In the genomic region with DNA sequence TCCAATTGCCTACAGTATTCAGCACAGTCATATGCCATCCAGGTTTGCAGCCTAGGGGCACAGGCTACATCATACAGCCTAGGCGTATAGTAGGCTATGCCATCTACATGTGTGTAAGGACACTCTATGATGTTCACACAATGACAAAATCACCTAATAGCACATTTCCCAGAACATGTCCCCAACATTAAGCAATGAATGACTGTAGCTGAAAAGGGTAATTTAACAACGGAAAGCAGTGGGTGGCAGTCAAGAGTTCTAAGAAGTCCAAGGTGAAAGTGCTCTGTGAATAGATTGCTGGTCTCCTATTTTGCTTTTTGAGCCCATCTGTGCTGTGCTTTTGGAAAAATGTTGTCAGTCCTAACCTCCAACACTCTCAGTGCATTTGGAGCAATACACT, we compare ENCODE assay signal across 13 cellular contexts.
DNase-seq lines count a peak whose midpoint lies in the region; ATAC-seq and TF ChIP-seq lines count a peak whose summit lies in the region.
"Had no signal": no experiment of that assay in that cellular context is flagged by ENCODE, and none has a peak within 500 bp of the region (broad histone marks: within the 10 kb centered on the region; RNA-seq: fewer than 3 reads in every experiment).

No MANE protein-coding gene starts in this region.

- peaks cover 8 to 10% of the 10 kb centered on the region in 2 donors for H3K4me1 Mint-ChIP-seq in natural killer cell treated with Interleukin-12 subunit alpha and Interleukin-12 subunit beta and Interleukin-15 and Interleukin-18, amount 100 ng/mL, for 72 hours (ENCODE audit: low read depth in 2 of 2)
- peaks cover 8 to 9% of the 10 kb centered on the region in 2 donors for H3K4me1 Mint-ChIP-seq in natural killer cell
- peaks cover 17% of the 10 kb centered on the region for H3K4me1 Mint-ChIP-seq in activated naive CD8-positive, alpha-beta T cell treated with anti-CD3 and anti-CD28 coated beads for 36 hours
- H3K4me1 Mint-ChIP-seq: endodermal cell had no signal

- H4K20me1 ChIP-seq in IMR-90 (ENCODE audit: insufficient read depth, low read length) = no peaks in the 10 kb centered on the region

- H3K23ac ChIP-seq in IMR-90 (ENCODE audit: low read depth, low read length) = no peak overlapping the region

- TF ChIP-seq CTCF in natural killer cell (IDR thresholded peaks at IDR 0.05) = no peak
- no peak for TF ChIP-seq CTCF in IMR-90 (conservative IDR thresholded peaks at IDR 0.05; ENCODE audit: low read depth, low read length)

- no TSS peak for BruUV-seq in IMR-90 (replicated peaks; lab: Mats Ljungman, UMichigan)

- intact Hi-C loops in natural killer cell (cut with micrococcal nuclease) (no loop called here), IMR-90 (cut with micrococcal nuclease) (loop anchor here (5.0 to 10.0 kb wide), 3 partner anchors 155 to 1142 kb away; no protein-coding TSS in a partner anchor)

- ATAC-seq in natural killer cell treated with Interleukin-12 subunit alpha and Interleukin-12 subunit beta and Interleukin-15 and Interleukin-18, amount 100 ng/mL, for 72 hours = peak; percentile 57 to 74
- ATAC-seq in natural killer cell (no peak), IMR-90 (ENCODE audit: low read depth) (no peak), GM21447 (IDR thresholded peaks at IDR 0.05; ENCODE audit: unreplicated experiment) (no peak)
- ATAC-seq: GM23338 had no signal

- H3K79me1 ChIP-seq in IMR-90 (ENCODE audit: low read depth in 1 of 2, low read length in 2 of 2) = no peaks in the 10 kb centered on the region; a peak in 1 of 4 replicates

- no peak overlapping the region for H4K8ac ChIP-seq in IMR-90 (ENCODE audit: low read depth in 2 of 2, low read length in 2 of 2)

- H3K9me1 ChIP-seq in IMR-90 (ENCODE audit: insufficient read depth, low read length) = peaks cover 9% of the 10 kb centered on the region; the same call in 1 of the 2 replicates

- peaks cover 7% of the 10 kb centered on the region for H3K9me3 Mint-ChIP-seq in natural killer cell treated with Interleukin-12 subunit alpha and Interleukin-12 subunit beta and Interleukin-15 and Interleukin-18, amount 100 ng/mL, for 72 hours
- H3K9me3 Mint-ChIP-seq in natural killer cell = peaks cover 4 to 5% of the 10 kb centered on the region in 2 donors
- H3K9me3 Mint-ChIP-seq in activated naive CD8-positive, alpha-beta T cell treated with anti-CD3 and anti-CD28 coated beads for 36 hours = peaks cover 12% of the 10 kb centered on the region

- no peak for TF ChIP-seq POLR2A in IMR-90 (IDR thresholded peaks at IDR 0.05; ENCODE audit: low read depth, low read length)

- peak overlapping the region; percentile 25 to 45 for H3K27ac Mint-ChIP-seq in natural killer cell treated with Interleukin-12 subunit alpha and Interleukin-12 subunit beta and Interleukin-15 and Interleukin-18, amount 100 ng/mL, for 72 hours
- no peak overlapping the region for H3K27ac Mint-ChIP-seq in natural killer cell
- H3K27ac Mint-ChIP-seq in activated naive CD8-positive, alpha-beta T cell treated with anti-CD3 and anti-CD28 coated beads for 36 hours = peak overlapping the region; percentile 82
- H3K27ac Mint-ChIP-seq: endodermal cell, GM23338 had no signal

- peaks cover 13% of the 10 kb centered on the region for H3K36me3 Mint-ChIP-seq in natural killer cell treated with Interleukin-12 subunit alpha and Interleukin-12 subunit beta and Interleukin-15 and Interleukin-18, amount 100 ng/mL, for 72 hours
- peaks cover 10% of the 10 kb centered on the region for H3K36me3 Mint-ChIP-seq in natural killer cell
- peaks cover 8% of the 10 kb centered on the region for H3K36me3 Mint-ChIP-seq in activated naive CD8-positive, alpha-beta T cell treated with anti-CD3 and anti-CD28 coated beads for 36 hours

- in situ Hi-C loops in IMR-90 (cut with MboI; ENCODE audit: low sequenced_read_pairs) = loop anchor here (10.0 kb wide), 1 partner anchor 158 kb away; no protein-coding TSS in a partner anchor

- H3K14ac ChIP-seq in IMR-90 (replicated peaks; ENCODE audit: low read depth, low read length) = peak overlapping the region; percentile 77

- H3K27me3 Mint-ChIP-seq in natural killer cell treated with Interleukin-12 subunit alpha and Interleukin-12 subunit beta and Interleukin-15 and Interleukin-18, amount 100 ng/mL, for 72 hours = peaks cover 10 to 12% of the 10 kb centered on the region in 2 donors
- peaks cover 9 to 32% of the 10 kb centered on the region in 2 donors for H3K27me3 Mint-ChIP-seq in natural killer cell (ENCODE audit: low read depth in 2 of 2)
- H3K27me3 Mint-ChIP-seq in activated naive CD8-positive, alpha-beta T cell treated with anti-CD3 and anti-CD28 coated beads for 36 hours = peaks cover 13% of the 10 kb centered on the region

- peak overlapping the region; percentile 24 for H4K91ac ChIP-seq in IMR-90 (ENCODE audit: insufficient read depth, low read depth, low read length)

- peak overlapping the region; percentile 65 for H3K4me3 Mint-ChIP-seq in natural killer cell treated with Interleukin-12 subunit alpha and Interleukin-12 subunit beta and Interleukin-15 and Interleukin-18, amount 100 ng/mL, for 72 hours
- H3K4me3 Mint-ChIP-seq in natural killer cell = no peak overlapping the region
- no peak overlapping the region for H3K4me3 Mint-ChIP-seq in activated naive CD8-positive, alpha-beta T cell treated with anti-CD3 and anti-CD28 coated beads for 36 hours
- H3K4me3 Mint-ChIP-seq: endodermal cell, GM23338 had no signal

- H3K9me3 ChIP-seq in IMR-90 (ENCODE audit: control insufficient read depth, insufficient read depth, low read length) (peaks cover 2% of the 10 kb centered on the region; the same call in 1 of the 2 replicates), subcutaneous abdominal adipose tissue (ENCODE audit: control insufficient read depth in 5 of 5, low read length in 5 of 5) (peaks cover 0 to 11% (median 3%) of the 10 kb centered on the region in 5 donors)

- DNase-seq in natural killer cell treated with Interleukin-12 subunit alpha and Interleukin-12 subunit beta and Interleukin-15 and Interleukin-18, amount 100 ng/mL, for 72 hours (ENCODE audit: low spot score) = no peak
- DNase-seq in natural killer cell (no peak), IMR-90 (no peak), NCI-H2196 treated with DMSO at 0.1 percent for 48 hours (lab: John Stamatoyannopoulos, UW; ENCODE audit: unreplicated experiment) (no peak), NCI-H2029 treated with DMSO at 0.1 percent for 48 hours (lab: John Stamatoyannopoulos, UW) (no peak)
- peak; percentile 18 for DNase-seq in activated naive CD8-positive, alpha-beta T cell treated with anti-CD3 and anti-CD28 coated beads for 36 hours
- DNase-seq: endodermal cell, NCI-H2107 had no signal

- H3K36me3 ChIP-seq in IMR-90 (ENCODE audit: control insufficient read depth, insufficient read depth, low read length) = no peaks in the 10 kb centered on the region
- H3K36me3 ChIP-seq in subcutaneous abdominal adipose tissue (ENCODE audit: control insufficient read depth in 5 of 5, insufficient read depth in 5 of 5, low read length in 5 of 5) = no peaks in the 10 kb centered on the region

- H2AK5ac ChIP-seq in IMR-90 (ENCODE audit: low read depth, low read length) = peak overlapping the region; percentile 57; the same call in 1 of the 2 replicates

- no peak overlapping the region for H2AFZ ChIP-seq in IMR-90 (replicated peaks; ENCODE audit: low read length, poor library complexity)

- no peak overlapping the region for H3K56ac ChIP-seq in IMR-90 (ENCODE audit: extremely low read depth, insufficient read depth, low read length)

- WGBS in IMR-90 (ENCODE audit: extremely low coverage in 2 of 2, insufficient read length in 1 of 2), 2 experiments = 100% methylated on average over 1 of the region's 2 CpGs; no CpG with 5 or more reads in 1 of the 2 experiments

- H2BK5ac ChIP-seq in IMR-90 (ENCODE audit: low read depth, low read length, poor library complexity, severe bottlenecking) = no peak overlapping the region

- CTCF ChIA-PET in IMR-90 (lab: Yijun Ruan, JAX) = interaction anchor here (0.6 kb wide), 1 partner anchor 526 kb away, joined by 3 read pairs; no protein-coding TSS in a partner anchor

- no peak overlapping the region for H3K4me3 ChIP-seq in IMR-90 (ENCODE audit: insufficient read depth, low read depth, low read length)
- H3K4me3 ChIP-seq in subcutaneous abdominal adipose tissue (ENCODE audit: low read depth in 1 of 5, low read length in 5 of 5) = no peak overlapping the region
- H3K4me3 ChIP-seq: GM23338, SK-N-MC had no signal

- H4K5ac ChIP-seq in IMR-90 (ENCODE audit: low read depth, low read length) = peak overlapping the region; percentile 18; the same call in 1 of the 2 replicates

- H3K18ac ChIP-seq in IMR-90 (ENCODE audit: low read depth, low read length) = no peak overlapping the region

- H3K4me1 ChIP-seq in IMR-90 (ENCODE audit: control insufficient read depth, insufficient read depth, low read length) (peaks cover 11% of the 10 kb centered on the region), subcutaneous abdominal adipose tissue (ENCODE audit: control insufficient read depth in 5 of 5, insufficient read depth in 5 of 5, low read length in 5 of 5) (peaks cover 0 to 30% (median 21%) of the 10 kb centered on the region in 5 donors)

- TF ChIP-seq RAD21 in IMR-90 (IDR thresholded peaks at IDR 0.05; ENCODE audit: low read length) = no peak

- H3K27ac ChIP-seq in IMR-90 (ENCODE audit: insufficient read depth, low read length) = no peak overlapping the region
- H3K27ac ChIP-seq in subcutaneous abdominal adipose tissue (ENCODE audit: low read depth, low read length) = peak overlapping the region; percentile 65
- H3K27ac ChIP-seq: SK-N-MC, VCaP had no signal

- dilution Hi-C loops in IMR-90 (cut with HindIII; ENCODE audit: low sequenced_read_pairs, unreplicated experiment) = no loop called here

- H3K4ac ChIP-seq in IMR-90 (ENCODE audit: low read depth, low read length) = no peak overlapping the region

- H3K9ac ChIP-seq in IMR-90 (ENCODE audit: low read depth, low read length) (no peak overlapping the region), subcutaneous abdominal adipose tissue (ENCODE audit: low read length in 5 of 5) (no peak overlapping the region)

- no peaks in the 10 kb centered on the region for H3K27me3 ChIP-seq in IMR-90 (ENCODE audit: control insufficient read depth, insufficient read depth, low read length)
- no peaks in the 10 kb centered on the region for H3K27me3 ChIP-seq in subcutaneous abdominal adipose tissue (ENCODE audit: control insufficient read depth in 5 of 5, insufficient read depth in 4 of 5, low read length in 5 of 5)

- H3K4me2 ChIP-seq in IMR-90 (ENCODE audit: low read depth, low read length) = no peak overlapping the region
- H3K4me2 ChIP-seq: GM23338 had no signal

- H2BK120ac ChIP-seq in IMR-90 (ENCODE audit: low read depth, low read length) = peak overlapping the region; percentile 67; the same call in 1 of the 2 replicates

- POLR2A ChIA-PET in IMR-90 (lab: Charles Lee; ENCODE audit: unreplicated experiment) = no interaction called here

- H2BK20ac ChIP-seq in IMR-90 (ENCODE audit: low read depth, low read length) = 0 out of 2 replicates have a peak overlapping the region, but pooled peaks have one; percentile 20

- H2AK9ac ChIP-seq in IMR-90 (replicated peaks; ENCODE audit: low read depth, low read length, poor library complexity) = no peak overlapping the region

- H2BK15ac ChIP-seq in IMR-90 (ENCODE audit: low read depth, low read length) = peak overlapping the region; percentile 54; the same call in 1 of the 3 replicates

TF ChIP-seq in IMR-90, 13 proteins besides CTCF, POLR2A, EP300 and RAD21 (continues in another document):
- TF ChIP-seq RFX5 (IDR thresholded peaks at IDR 0.05; ENCODE audit: low read depth, low read length) (no peak), SMC3 (IDR thresholded peaks at IDR 0.05; ENCODE audit: low read depth, low read length) (no peak)

Comparison
In these comparisons a context has a peak if more than half of its experiments do, and no peak if none do; other contexts are left out.
1. ATAC-seq: peak in natural killer cell treated with Interleukin-12 subunit alpha and Interleukin-12 subunit beta and Interleukin-15 and Interleukin-18, amount 100 ng/mL, for 72 hours (2 of 2); none in natural killer cell (0 of 3), IMR-90 (single experiment) and GM21447 (single experiment).
2. H3K27ac Mint-ChIP-seq: peak in natural killer cell treated with Interleukin-12 subunit alpha and Interleukin-12 subunit beta and Interleukin-15 and Interleukin-18, amount 100 ng/mL, for 72 hours (2 of 2) and activated naive CD8-positive, alpha-beta T cell treated with anti-CD3 and anti-CD28 coated beads for 36 hours (single experiment); none in natural killer cell (0 of 2).